ENCODE assay signal across 8 cellular contexts in genomic region chr10:126041804-126042231, GRCh38.
DNase-seq lines count a peak whose midpoint lies in the region; ATAC-seq and TF ChIP-seq lines count a peak whose summit lies in the region.

No MANE protein-coding gene starts in this region.

- DNase-seq in HFFc6 = peak; percentile 57
- DNase-seq in NCI-H2196 (lab: John Stamatoyannopoulos, UW; ENCODE audit: unreplicated experiment) = peak; percentile 8
- peak; percentile 59 for DNase-seq in activated T-cell treated with anti-CD3 and anti-CD28 coated beads for 48 hours (ENCODE audit: low read depth)
- no peak for DNase-seq in foreskin keratinocyte
- DNase-seq in nucleus accumbens (lab: John Stamatoyannopoulos, UW) = peak in 47 of 56 donors; percentile 8 to 73 (median 36)
- no peak for DNase-seq in NCI-H526 treated with DMSO at 0.1 percent for 48 hours (lab: John Stamatoyannopoulos, UW)

- H3K9ac ChIP-seq in stomach smooth muscle (ENCODE audit: low read length in 2 of 2) = no peak overlapping the region

- no peak overlapping the region for H3K4me3 Mint-ChIP-seq in HFFc6

- no peaks in the 10 kb centered on the region; the same call in 1 of the 2 replicates for H3K36me3 Mint-ChIP-seq in HFFc6 (ENCODE audit: low read depth)

- no peaks in the 10 kb centered on the region for H3K9me3 Mint-ChIP-seq in HFFc6

- H3K4me3 ChIP-seq in stomach smooth muscle (ENCODE audit: low read length in 2 of 2) = peak overlapping the region in 1 of 2 donors; percentile 22

- no peaks in the 10 kb centered on the region for H3K9me3 ChIP-seq in stomach smooth muscle (ENCODE audit: control insufficient read depth in 2 of 2, low read length in 2 of 2)

- no peaks in the 10 kb centered on the region; the same call in 1 of the 2 replicates for H3K27me3 Mint-ChIP-seq in HFFc6 (ENCODE audit: insufficient read depth)

- peak; percentile 100 for ATAC-seq in GM18498 (IDR thresholded peaks at IDR 0.05; ENCODE audit: unreplicated experiment)
- peak; percentile 67 for ATAC-seq in foreskin keratinocyte

- peak overlapping the region; percentile 12; the same call in 1 of the 2 replicates for H3K27ac Mint-ChIP-seq in HFFc6

- no peak overlapping the region for H3K27ac ChIP-seq in foreskin keratinocyte
- peak overlapping the region; percentile 24 for H3K27ac ChIP-seq in stomach smooth muscle (ENCODE audit: low read length)

- no peaks in the 10 kb centered on the region for H3K36me3 ChIP-seq in stomach smooth muscle (ENCODE audit: control insufficient read depth in 2 of 2, insufficient read depth in 2 of 2, low read length in 2 of 2)

- peaks cover 5% of the 10 kb centered on the region for H3K4me1 ChIP-seq in foreskin keratinocyte
- peaks cover 11% of the 10 kb centered on the region for H3K4me1 ChIP-seq in stomach smooth muscle (ENCODE audit: control insufficient read depth, insufficient read depth, low read length)

- no peaks in the 10 kb centered on the region; the same call in 1 of the 2 replicates for H3K4me1 Mint-ChIP-seq in HFFc6 (ENCODE audit: low read depth)

- H3K27me3 ChIP-seq in foreskin keratinocyte (no peaks in the 10 kb centered on the region), stomach smooth muscle (ENCODE audit: control insufficient read depth in 1 of 2, insufficient read depth in 2 of 2, low read length in 2 of 2) (peaks cover 0 to 2% of the 10 kb centered on the region in 2 donors)

- no peak for TF ChIP-seq CTCF in HFFc6 (IDR thresholded peaks at IDR 0.05)
- no peak for TF ChIP-seq CTCF in foreskin keratinocyte (conservative IDR thresholded peaks at IDR 0.05)

Comparison
In these comparisons a context has a peak if more than half of its experiments do, and no peak if none do; other contexts are left out.
1. DNase-seq: peak in HFFc6 (single experiment), NCI-H2196 (single experiment), activated T-cell treated with anti-CD3 and anti-CD28 coated beads for 48 hours (single experiment) and nucleus accumbens (47 of 56); none in foreskin keratinocyte (0 of 2) and NCI-H526 treated with DMSO at 0.1 percent for 48 hours (single experiment).